Comparison of ENCODE assay signal across 1 cellular context in the genomic region with DNA sequence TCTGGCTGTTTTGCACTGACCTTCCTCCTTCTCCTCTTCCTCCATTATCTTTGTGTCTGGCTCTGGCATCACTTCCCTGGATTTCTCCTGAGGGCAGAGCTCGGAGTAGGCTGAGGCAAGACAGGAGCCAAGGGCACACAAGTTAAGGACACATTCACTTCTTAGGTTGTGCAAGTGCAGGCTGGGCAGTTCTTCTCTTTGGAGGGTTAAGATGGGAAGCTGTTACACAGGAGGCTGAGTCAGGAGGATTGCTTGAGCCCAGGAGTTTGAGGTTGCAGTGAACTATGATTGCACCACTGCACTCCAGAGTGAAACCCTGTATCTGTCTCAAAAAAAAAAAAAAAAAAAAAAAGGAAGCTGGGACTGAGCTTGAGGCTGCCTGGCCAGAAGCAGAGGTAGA.
TF ChIP-seq lines count a peak whose summit lies in the region.

No MANE protein-coding gene starts in this region.

TF ChIP-seq in H1, 55 proteins besides CTCF, POLR2A, EP300 and RAD21 (continued from another document):
- TF ChIP-seq ASH2L (IDR thresholded peaks at IDR 0.05; ENCODE audit: low read length) (no peak), CBX5 (IDR thresholded peaks at IDR 0.05; ENCODE audit: low read depth, low read length) (no peak), JUND (IDR thresholded peaks at IDR 0.05; ENCODE audit: low read length) (no peak), SRF (IDR thresholded peaks at IDR 0.05; ENCODE audit: low read depth, low read length) (no peak), BACH1 (IDR thresholded peaks at IDR 0.05; ENCODE audit: low read length) (no peak), HDAC6 (IDR thresholded peaks at IDR 0.05; ENCODE audit: low read depth, low read length) (no peak), TEAD4 (IDR thresholded peaks at IDR 0.05; ENCODE audit: low read depth, low read length) (no peak), SP1 (IDR thresholded peaks at IDR 0.05; ENCODE audit: low read depth, low read length) (no peak)
